In the genomic region with DNA sequence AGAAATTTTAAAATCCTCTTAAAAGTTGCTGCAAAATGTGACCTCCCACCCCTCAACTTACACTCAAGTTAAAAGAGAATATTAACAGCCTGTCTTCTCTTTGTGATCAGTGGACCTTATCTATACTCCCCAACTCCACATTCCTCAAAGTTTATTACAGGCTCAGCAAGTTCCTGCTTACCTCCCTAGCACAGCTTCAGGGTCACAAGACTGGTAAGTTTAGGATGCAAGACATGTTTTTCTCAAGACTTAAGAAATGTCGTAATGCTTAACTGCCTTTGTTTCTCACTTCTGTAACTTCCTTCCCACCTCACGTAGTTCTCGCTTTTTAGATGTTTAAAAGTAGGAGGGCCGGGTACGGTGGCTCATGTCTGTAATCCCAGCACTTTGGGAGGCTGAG, we compare ENCODE assay signal across 20 cellular contexts.
"Had no signal": no experiment of that assay in that cellular context is flagged by ENCODE, and none has a peak within 500 bp of the region (broad histone marks: within the 10 kb centered on the region; RNA-seq: fewer than 3 reads in every experiment).

No MANE protein-coding gene starts in this region.

- H3K4me3 Mint-ChIP-seq: activated T-cell treated with anti-CD3 and anti-CD28 coated beads, Interleukin-2, amount 50 U/mL, for 72 hours; endodermal cell; naive thymus-derived CD4-positive, alpha-beta T cell; stimulated activated naive B cell treated with anti-CD40 and anti-IgM and Interleukin-4, amounts not matched to agents 10 μg/mL and 1 μg/mL and 100 μg/mL, for 72 hours; T-helper 2 cell treated with Interferon-gamma antibody and Interleukin-4, amounts not matched to agents 5 μg/mL and 100 μg/mL, for 36 hours had no signal

- DNase-seq: activated CD4-positive, alpha-beta T cell treated with anti-CD3 and anti-CD28 coated beads for 4 hours; activated CD4-positive, alpha-beta T cell treated with anti-CD3 and anti-CD28 coated beads, Interleukin-2, amount 50 U/mL, for 4 hours; activated effector memory CD4-positive, alpha-beta T cell treated with anti-CD3 and anti-CD28 coated beads, Interleukin-2, amount 50 U/mL, for 16 hours; activated naive CD4-positive, alpha-beta T cell treated with anti-CD3 and anti-CD28 coated beads, Interleukin-2, amount 50 U/mL, for 16 hours; activated T-cell treated with anti-CD3 and anti-CD28 coated beads for 4 hours; activated T-cell treated with anti-CD3 and anti-CD28 coated beads, Interleukin-2, amount 50 U/mL, for 72 hours; amygdala; caudate nucleus; endodermal cell; left ventricle myocardium superior; midbrain; naive thymus-derived CD4-positive, alpha-beta T cell; occipital lobe; psoas muscle; stimulated activated CD4-positive, alpha-beta T cell treated with anti-CD3 and anti-CD28 coated beads, Interleukin-1b, Interleukin-23, amount 100 ng/mL, for 48 hours; stimulated activated CD4-positive, alpha-beta T cell treated with anti-CD3 and anti-CD28 coated beads, Interleukin-4, amount 100 ng/mL, for 4 hours; stimulated activated CD8-positive, alpha-beta memory T cell treated with anti-CD3 and anti-CD28 coated beads, Interleukin-4, amount 100 ng/mL, for 48 hours; stimulated activated naive B cell treated with anti-CD40 and anti-IgM and Interleukin-4, amounts not matched to agents 10 μg/mL and 1 μg/mL and 100 μg/mL, for 72 hours; T-helper 1 cell had no signal

- H3K27me3 Mint-ChIP-seq: naive thymus-derived CD4-positive, alpha-beta T cell; stimulated activated naive B cell treated with anti-CD40 and anti-IgM and Interleukin-4, amounts not matched to agents 10 μg/mL and 1 μg/mL and 100 μg/mL, for 72 hours had no signal

- H3K9me3 Mint-ChIP-seq: activated T-cell treated with anti-CD3 and anti-CD28 coated beads, Interleukin-2, amount 50 U/mL, for 72 hours; endodermal cell; naive thymus-derived CD4-positive, alpha-beta T cell; stimulated activated naive B cell treated with anti-CD40 and anti-IgM and Interleukin-4, amounts not matched to agents 10 μg/mL and 1 μg/mL and 100 μg/mL, for 72 hours; T-helper 2 cell treated with Interferon-gamma antibody and Interleukin-4, amounts not matched to agents 5 μg/mL and 100 μg/mL, for 36 hours had no signal

- H3K27ac Mint-ChIP-seq: activated T-cell treated with anti-CD3 and anti-CD28 coated beads, Interleukin-2, amount 50 U/mL, for 72 hours; endodermal cell; naive thymus-derived CD4-positive, alpha-beta T cell; stimulated activated naive B cell treated with anti-CD40 and anti-IgM and Interleukin-4, amounts not matched to agents 10 μg/mL and 1 μg/mL and 100 μg/mL, for 72 hours; T-helper 2 cell treated with Interferon-gamma antibody and Interleukin-4, amounts not matched to agents 5 μg/mL and 100 μg/mL, for 36 hours had no signal

- H3K4me1 Mint-ChIP-seq: endodermal cell had no signal

- ATAC-seq: activated T-cell treated with anti-CD3 and anti-CD28 coated beads, Interleukin-2, amount 50 U/mL, for 72 hours; left ventricle myocardium superior; naive thymus-derived CD4-positive, alpha-beta T cell; psoas muscle; stimulated activated naive B cell treated with anti-CD40 and anti-IgM and Interleukin-4, amounts not matched to agents 10 μg/mL and 1 μg/mL and 100 μg/mL, for 72 hours had no signal
